ENCODE assay signal across 8 cellular contexts in genomic region chr3:70090322-70090913, GRCh38.
A peak's percentile ranks its signal among the peaks of the same experiment; 100 is the strongest.
DNase-seq lines count a peak whose midpoint lies in the region; ATAC-seq and TF ChIP-seq lines count a peak whose summit lies in the region.

No MANE protein-coding gene starts in this region.

- no peak overlapping the region for H3K27ac ChIP-seq in WERI-Rb-1

- POLR2A ChIA-PET in activated CD4-positive, alpha-beta T cell treated with anti-CD3 and anti-CD28 coated beads for 36 hours (lab: Charles Lee), result no interaction called here

- TF ChIP-seq CTCF in WERI-Rb-1 (IDR thresholded peaks at IDR 0.05; ENCODE audit: low read depth, low read length), result peak; percentile 40

- DNase-seq in D341Med (ENCODE audit: low spot score) (peak; percentile 48), WERI-Rb-1 (no peak), kidney glomerular epithelial cell (lab: John Stamatoyannopoulos, UW) (peak; percentile 4), middle frontal gyrus (ENCODE audit: extremely low spot score, low spot score) (no peak), NCI-H1694 treated with DMSO at 0.1 percent for 48 hours (lab: John Stamatoyannopoulos, UW) (no peak)
- DNase-seq in activated CD4-positive, alpha-beta T cell treated with anti-CD3 and anti-CD28 coated beads for 36 hours, result no peak

- peaks cover 4% of the 10 kb centered on the region for H3K27me3 ChIP-seq in WERI-Rb-1 (ENCODE audit: insufficient read depth, low read depth, severe bottlenecking)

- H3K36me3 ChIP-seq in WERI-Rb-1, result no peaks in the 10 kb centered on the region

- no peak overlapping the region for H3K4me3 Mint-ChIP-seq in activated CD4-positive, alpha-beta T cell treated with anti-CD3 and anti-CD28 coated beads for 36 hours

- no peaks in the 10 kb centered on the region for H3K9me3 ChIP-seq in WERI-Rb-1 (ENCODE audit: severe bottlenecking)

- H3K4me1 Mint-ChIP-seq in activated CD4-positive, alpha-beta T cell treated with anti-CD3 and anti-CD28 coated beads for 36 hours, result no peaks in the 10 kb centered on the region

- ATAC-seq in HG02610 (IDR thresholded peaks at IDR 0.05; ENCODE audit: unreplicated experiment) (peak; percentile 45), GM19395 (IDR thresholded peaks at IDR 0.05; ENCODE audit: unreplicated experiment) (no peak)
- no peak for ATAC-seq in activated CD4-positive, alpha-beta T cell treated with anti-CD3 and anti-CD28 coated beads for 36 hours

- no peaks in the 10 kb centered on the region for H3K9me3 Mint-ChIP-seq in activated CD4-positive, alpha-beta T cell treated with anti-CD3 and anti-CD28 coated beads for 36 hours (ENCODE audit: low read depth)

- no peak overlapping the region for H3K4me3 ChIP-seq in WERI-Rb-1 (ENCODE audit: low read depth, low read length)

- no peak overlapping the region for H3K27ac Mint-ChIP-seq in activated CD4-positive, alpha-beta T cell treated with anti-CD3 and anti-CD28 coated beads for 36 hours

- CTCF ChIA-PET in activated CD4-positive, alpha-beta T cell treated with anti-CD3 and anti-CD28 coated beads for 36 hours (lab: Charles Lee), result interaction anchor here (0.5 to 1.5 kb wide), 13 partner anchors 9 to 1591 kb away, joined by 3 to 9 read pairs (median 4); no protein-coding TSS in a partner anchor

- no peaks in the 10 kb centered on the region for H3K36me3 Mint-ChIP-seq in activated CD4-positive, alpha-beta T cell treated with anti-CD3 and anti-CD28 coated beads for 36 hours (ENCODE audit: low read depth)

- intact Hi-C loops in activated CD4-positive, alpha-beta T cell treated with anti-CD3 and anti-CD28 coated beads for 36 hours (cut with DNase I, micrococcal nuclease), result loop anchor here in 1 of 2 experiments (1.0 kb wide), 1 partner anchor 268 kb away; no protein-coding TSS in a partner anchor

- H3K27me3 Mint-ChIP-seq in activated CD4-positive, alpha-beta T cell treated with anti-CD3 and anti-CD28 coated beads for 36 hours, result peaks cover 11% of the 10 kb centered on the region

Comparison
In these comparisons a context has a peak if more than half of its experiments do, and no peak if none do; other contexts are left out.
1. DNase-seq: peak in D341Med (single experiment) and kidney glomerular epithelial cell (single experiment); none in WERI-Rb-1 (single experiment), activated CD4-positive, alpha-beta T cell treated with anti-CD3 and anti-CD28 coated beads for 36 hours (single experiment), middle frontal gyrus (single experiment) and NCI-H1694 treated with DMSO at 0.1 percent for 48 hours (single experiment).